9 cellular contexts compared by ENCODE assay signal in genomic region chr3:197952440-197952839, GRCh38. TPM values are rescaled to one million over a fixed set of nuclear protein-coding genes. Genes with fewer than 3 reads are reported as not detected.
DNase-seq lines count a peak whose midpoint lies in the region; ATAC-seq and TF ChIP-seq lines count a peak whose summit lies in the region.
"Had no signal": no experiment of that assay in that cellular context is flagged by ENCODE, and none has a peak within 500 bp of the region (broad histone marks: within the 10 kb centered on the region; RNA-seq: fewer than 3 reads in every experiment).

No MANE protein-coding gene starts in this region.

- H3K27me3 Mint-ChIP-seq in stimulated activated naive CD8-positive, alpha-beta T cell treated with anti-CD3 and anti-CD28 coated beads, Interleukin-15, Interleukin-2, amounts not matched to agents 100 ng/mL and 50 ng/mL, for 24 hours: no peaks in the 10 kb centered on the region
- no peaks in the 10 kb centered on the region for H3K27me3 Mint-ChIP-seq in activated CD4-positive, alpha-beta memory T cell treated with anti-CD3 and anti-CD28 coated beads for 36 hours
- H3K27me3 Mint-ChIP-seq in glutamatergic neuron (ENCODE audit: unreplicated experiment) (peaks cover 10% of the 10 kb centered on the region), type B pancreatic cell (no peaks in the 10 kb centered on the region)

- no peak for ATAC-seq in stimulated activated naive CD8-positive, alpha-beta T cell treated with anti-CD3 and anti-CD28 coated beads, Interleukin-15, Interleukin-2, amounts not matched to agents 100 U/mL and 50 U/mL, for 24 hours
- ATAC-seq in GM18517 (IDR thresholded peaks at IDR 0.05; ENCODE audit: unreplicated experiment): no peak

- H3K36me3 Mint-ChIP-seq in stimulated activated naive CD8-positive, alpha-beta T cell treated with anti-CD3 and anti-CD28 coated beads, Interleukin-15, Interleukin-2, amounts not matched to agents 100 ng/mL and 50 ng/mL, for 24 hours (ENCODE audit: low read depth): peaks cover 76% of the 10 kb centered on the region
- peaks cover 61% of the 10 kb centered on the region for H3K36me3 Mint-ChIP-seq in activated CD4-positive, alpha-beta memory T cell treated with anti-CD3 and anti-CD28 coated beads for 36 hours
- H3K36me3 Mint-ChIP-seq in glutamatergic neuron (ENCODE audit: unreplicated experiment): no peaks in the 10 kb centered on the region
- H3K36me3 Mint-ChIP-seq in type B pancreatic cell: peaks cover 36% of the 10 kb centered on the region

- POLR2A ChIA-PET in activated CD4-positive, alpha-beta memory T cell treated with anti-CD3 and anti-CD28 coated beads for 36 hours (lab: Charles Lee): interaction anchor here (1.2 kb wide), 1 partner anchor 9 kb away, joined by 3 read pairs; no protein-coding TSS in a partner anchor

- no peak for DNase-seq in stimulated activated naive CD8-positive, alpha-beta T cell treated with anti-CD3 and anti-CD28 coated beads, Interleukin-15, Interleukin-2, amounts not matched to agents 100 U/mL and 50 U/mL, for 24 hours
- no peak for DNase-seq in activated CD4-positive, alpha-beta memory T cell treated with anti-CD3 and anti-CD28 coated beads for 36 hours
- no peak for DNase-seq in glutamatergic neuron
- DNase-seq in type B pancreatic cell (ENCODE audit: extremely low spot score, unreplicated experiment): no peak
- no peak for DNase-seq in kidney glomerular epithelial cell (lab: John Stamatoyannopoulos, UW)
- DNase-seq in cerebellum (ENCODE audit: low spot score): no peak
- DNase-seq: NCI-H187 treated with DMSO at 0.1 percent for 48 hours had no signal

- CTCF ChIA-PET in activated CD4-positive, alpha-beta memory T cell treated with anti-CD3 and anti-CD28 coated beads for 36 hours (lab: Charles Lee): interaction anchor here (1.1 kb wide), 1 partner anchor 47 kb away, joined by 3 read pairs; no protein-coding TSS in a partner anchor

- no peak for TF ChIP-seq CTCF in glutamatergic neuron (IDR thresholded peaks at IDR 0.05; ENCODE audit: partially characterized antibody, unreplicated experiment)
- no peak for TF ChIP-seq CTCF in type B pancreatic cell (conservative IDR thresholded peaks at IDR 0.05)

- peaks cover 67% of the 10 kb centered on the region for H3K4me1 Mint-ChIP-seq in stimulated activated naive CD8-positive, alpha-beta T cell treated with anti-CD3 and anti-CD28 coated beads, Interleukin-15, Interleukin-2, amounts not matched to agents 100 ng/mL and 50 ng/mL, for 24 hours (ENCODE audit: low read depth)
- H3K4me1 Mint-ChIP-seq in activated CD4-positive, alpha-beta memory T cell treated with anti-CD3 and anti-CD28 coated beads for 36 hours (ENCODE audit: low read depth): peaks cover 51% of the 10 kb centered on the region
- H3K4me1 Mint-ChIP-seq in glutamatergic neuron (ENCODE audit: low read depth, unreplicated experiment) (peaks cover 15% of the 10 kb centered on the region), type B pancreatic cell (ENCODE audit: unreplicated experiment) (peaks cover 20% of the 10 kb centered on the region)

- intact Hi-C loops in activated CD4-positive, alpha-beta memory T cell treated with anti-CD3 and anti-CD28 coated beads for 36 hours (cut with micrococcal nuclease): no loop called here

- H3K27ac Mint-ChIP-seq in stimulated activated naive CD8-positive, alpha-beta T cell treated with anti-CD3 and anti-CD28 coated beads, Interleukin-15, Interleukin-2, amounts not matched to agents 100 ng/mL and 50 ng/mL, for 24 hours: peak overlapping the region; percentile 83
- H3K27ac Mint-ChIP-seq in activated CD4-positive, alpha-beta memory T cell treated with anti-CD3 and anti-CD28 coated beads for 36 hours: peak overlapping the region; percentile 70
- H3K27ac Mint-ChIP-seq in glutamatergic neuron (ENCODE audit: unreplicated experiment) (no peak overlapping the region), type B pancreatic cell (no peak overlapping the region)

- no peaks in the 10 kb centered on the region for H3K9me3 Mint-ChIP-seq in stimulated activated naive CD8-positive, alpha-beta T cell treated with anti-CD3 and anti-CD28 coated beads, Interleukin-15, Interleukin-2, amounts not matched to agents 100 ng/mL and 50 ng/mL, for 24 hours
- H3K9me3 Mint-ChIP-seq in activated CD4-positive, alpha-beta memory T cell treated with anti-CD3 and anti-CD28 coated beads for 36 hours: no peaks in the 10 kb centered on the region
- peaks cover 4% of the 10 kb centered on the region for H3K9me3 Mint-ChIP-seq in glutamatergic neuron (ENCODE audit: unreplicated experiment)
- no peaks in the 10 kb centered on the region for H3K9me3 Mint-ChIP-seq in type B pancreatic cell

- H3K4me3 Mint-ChIP-seq in stimulated activated naive CD8-positive, alpha-beta T cell treated with anti-CD3 and anti-CD28 coated beads, Interleukin-15, Interleukin-2, amounts not matched to agents 100 ng/mL and 50 ng/mL, for 24 hours: peak overlapping the region; percentile 98
- H3K4me3 Mint-ChIP-seq in activated CD4-positive, alpha-beta memory T cell treated with anti-CD3 and anti-CD28 coated beads for 36 hours: peak overlapping the region; percentile 54
- peak overlapping the region; percentile 65 for H3K4me3 Mint-ChIP-seq in glutamatergic neuron (ENCODE audit: unreplicated experiment)
- H3K4me3 Mint-ChIP-seq in type B pancreatic cell: peak overlapping the region; percentile 73

RNA-seq across cellular contexts. Expression of gene RPL35A, which starts 2.5 kb away (rescaled TPM):
- 1,000 to 10,000 TPM; 1,575 to 1,587 TPM for total RNA-seq in activated CD4-positive, alpha-beta memory T cell treated with anti-CD3 and anti-CD28 coated beads for 36 hours
- total RNA-seq in glutamatergic neuron (ENCODE audit: unreplicated experiment) (728 TPM), type B pancreatic cell (ENCODE audit: low replicate concordance) (1,179 and 1,301 TPM in 2 replicates), cerebellum (379 TPM)

RNA-seq across cellular contexts. Expression of gene LMLN, which starts 7.6 kb away (rescaled TPM):
- total RNA-seq in activated CD4-positive, alpha-beta memory T cell treated with anti-CD3 and anti-CD28 coated beads for 36 hours: 1 to 10 TPM; 3.6 to 3.8 TPM
- total RNA-seq in glutamatergic neuron (ENCODE audit: unreplicated experiment): 3.7 TPM
- total RNA-seq in type B pancreatic cell (ENCODE audit: low replicate concordance): 10.0 and 10.8 TPM in 2 replicates
- total RNA-seq in cerebellum: 15.3 TPM

Comparison
In these comparisons a context has a peak if more than half of its experiments do, and no peak if none do; other contexts are left out.
1. H3K27ac Mint-ChIP-seq: peak in stimulated activated naive CD8-positive, alpha-beta T cell treated with anti-CD3 and anti-CD28 coated beads, Interleukin-15, Interleukin-2, amounts not matched to agents 100 ng/mL and 50 ng/mL, for 24 hours (single experiment) and activated CD4-positive, alpha-beta memory T cell treated with anti-CD3 and anti-CD28 coated beads for 36 hours (single experiment); none in glutamatergic neuron (single experiment) and type B pancreatic cell (single experiment).
2. Peak in every context shown above with its lines, with median percentiles within 50 percentile points of each other: H3K4me3 Mint-ChIP-seq.